Comparison of ENCODE assay signal across 33 cellular contexts in the genomic region with DNA sequence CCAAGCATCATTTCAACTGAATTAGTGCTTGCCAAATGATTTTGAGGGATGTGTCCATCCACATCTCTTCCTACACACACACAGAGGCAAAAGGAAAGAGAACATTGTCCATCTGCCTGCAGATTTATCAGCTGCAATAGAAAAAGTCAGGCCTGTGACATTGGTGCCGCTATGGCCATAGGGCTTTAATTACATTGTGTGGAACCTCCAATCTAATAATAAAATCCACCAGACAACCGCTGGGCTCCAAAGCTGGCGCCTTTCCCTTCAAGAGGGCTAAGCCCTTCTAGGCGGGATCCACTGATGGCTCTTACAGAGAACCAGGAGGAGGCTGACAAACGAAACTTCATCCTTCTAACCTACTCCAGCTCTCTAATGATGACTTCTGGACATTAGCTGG.
"Had no signal": no experiment of that assay in that cellular context is flagged by ENCODE, and none has a peak within 500 bp of the region (broad histone marks: within the 10 kb centered on the region; RNA-seq: fewer than 3 reads in every experiment).

No MANE protein-coding gene starts in this region.

- DNase-seq: activated CD4-positive, alpha-beta memory T cell treated with anti-CD3 and anti-CD28 coated beads, Interleukin-2, amount 10 ng/mL, durations not matched to agents 7 days and 5 days; activated CD4-positive, alpha-beta T cell treated with anti-CD3 and anti-CD28 coated beads for 1 hour; activated CD4-positive, alpha-beta T cell treated with anti-CD3 and anti-CD28 coated beads for 48 hours; activated CD4-positive, CD25-positive, alpha-beta regulatory T cell; activated CD8-positive, alpha-beta memory T cell treated with anti-CD3 and anti-CD28 coated beads for 24 hours; activated CD8-positive, alpha-beta memory T cell treated with anti-CD3 and anti-CD28 coated beads, Interleukin-2, amount 10 ng/mL, durations not matched to agents 7 days and 5 days; activated CD8-positive, alpha-beta memory T cell treated with anti-CD3 and anti-CD28 coated beads, Interleukin-2, amount 50 U/mL, for 48 hours; activated effector memory CD4-positive, alpha-beta T cell treated with anti-CD3 and anti-CD28 coated beads, Interleukin-2, amount 50 U/mL, for 16 hours; activated naive CD4-positive, alpha-beta T cell treated with Interleukin-2 at 50 U/mL for 16 hours; activated naive CD8-positive, alpha-beta T cell treated with anti-CD3 and anti-CD28 coated beads, Interleukin-2, amount 10 ng/mL, durations not matched to agents 7 days and 5 days; activated T-cell treated with anti-CD3 and anti-CD28 coated beads, Interleukin-2, amount 50 U/mL, for 48 hours; amygdala; cerebellar nuclear complex; MM.1S; MV-4-11; NCI-H1092; NCI-H146; NCI-H187; NCI-H2029 treated with DMSO at 0.1 percent for 48 hours; NCI-H2107; NCI-H510A; NCI-H69; NK-92 treated with Interleukin-12 subunit alpha and Interleukin-12 subunit beta, amount 100 ng/mL, for 24 hours; PC-3; Peyer's patch; RPMI8226; SHP77 treated with DMSO at 0.1 percent for 48 hours; T1000; WERI-Rb-1 had no signal

- H3K27ac ChIP-seq: ascending aorta, KMS-11, Peyer's patch, SJSA1, WERI-Rb-1 had no signal

- H3K4me3 ChIP-seq: ascending aorta, Peyer's patch, SJSA1 had no signal

- H3K9me3 ChIP-seq: ascending aorta, Peyer's patch, SJSA1 had no signal

- ATAC-seq: activated CD8-positive, alpha-beta memory T cell treated with anti-CD3 and anti-CD28 coated beads, Interleukin-2, amount 10 ng/mL, durations not matched to agents 7 days and 5 days; activated T-helper 17 cell treated with anti-CD3 and anti-CD28 coated beads, Interleukin-2, amount 50 U/mL, for 72 hours; PC-3 had no signal

- H3K36me3 ChIP-seq: Peyer's patch, SJSA1 had no signal

- H3K4me1 ChIP-seq: ascending aorta, Peyer's patch, SJSA1 had no signal

- H3K27me3 ChIP-seq: ascending aorta, Peyer's patch, SJSA1 had no signal
